ENCODE assay signal across 9 cellular contexts in genomic region chr17:30234954-30235353, GRCh38. TPM values are rescaled to one million over a fixed set of nuclear protein-coding genes. Genes with fewer than 3 reads are reported as not detected.
DNase-seq lines count a peak whose midpoint lies in the region; ATAC-seq and TF ChIP-seq lines count a peak whose summit lies in the region.
"Had no signal": no experiment of that assay in that cellular context is flagged by ENCODE, and none has a peak within 500 bp of the region (broad histone marks: within the 10 kb centered on the region; RNA-seq: fewer than 3 reads in every experiment).

No MANE protein-coding gene starts in this region.

- CTCF ChIA-PET in Calu3 (lab: Charles Lee) = interaction anchor here (5.1 kb wide), 1 partner anchor 130 kb away, joined by 29 read pairs; no protein-coding TSS in a partner anchor

- H3K36me3 Mint-ChIP-seq in Calu3 (ENCODE audit: insufficient read depth, unreplicated experiment) = no peaks in the 10 kb centered on the region
- H3K36me3 Mint-ChIP-seq in chondrocyte (ENCODE audit: low read depth) = no peaks in the 10 kb centered on the region
- H3K36me3 Mint-ChIP-seq in neural crest cell (ENCODE audit: low read depth) = peaks cover 3% of the 10 kb centered on the region

- H3K9me3 Mint-ChIP-seq in Calu3 (ENCODE audit: low read depth, unreplicated experiment) (no peaks in the 10 kb centered on the region), chondrocyte (ENCODE audit: low read depth) (no peaks in the 10 kb centered on the region), neural crest cell (peaks cover 1% of the 10 kb centered on the region)

- intact Hi-C loops in Calu3 (cut with micrococcal nuclease; ENCODE audit: unreplicated experiment) = loop anchor here (5.0 to 10.0 kb wide), 2 partner anchors 110 to 133 kb away; no protein-coding TSS in a partner anchor

- peak overlapping the region; percentile 77 for H3K4me3 Mint-ChIP-seq in Calu3 (ENCODE audit: low read depth, unreplicated experiment)
- H3K4me3 Mint-ChIP-seq in chondrocyte (ENCODE audit: unreplicated experiment) = peak overlapping the region; percentile 40
- H3K4me3 Mint-ChIP-seq in neural crest cell = peak overlapping the region; percentile 47

- no TSS peak for BruUV-seq in Calu3 (replicated peaks; lab: Mats Ljungman, UMichigan)

- TF ChIP-seq CTCF in Calu3 (IDR thresholded peaks at IDR 0.05; ENCODE audit: unreplicated experiment) (no peak), chondrocyte (IDR thresholded peaks at IDR 0.05) (no peak), neural crest cell (conservative IDR thresholded peaks at IDR 0.05) (no peak)

- H3K27me3 Mint-ChIP-seq in Calu3 (ENCODE audit: unreplicated experiment) (peaks cover 94% of the 10 kb centered on the region), chondrocyte (ENCODE audit: low read depth) (peaks cover 56% of the 10 kb centered on the region), neural crest cell (ENCODE audit: low read depth) (peaks cover 92% of the 10 kb centered on the region)

- no peaks in the 10 kb centered on the region for H3K4me1 Mint-ChIP-seq in Calu3 (ENCODE audit: low read depth, unreplicated experiment)
- H3K4me1 Mint-ChIP-seq in chondrocyte (ENCODE audit: low read depth) = peaks cover 12% of the 10 kb centered on the region
- H3K4me1 Mint-ChIP-seq in neural crest cell = peaks cover 8% of the 10 kb centered on the region

- H3K27ac Mint-ChIP-seq in Calu3 (ENCODE audit: unreplicated experiment) (no peak overlapping the region), chondrocyte (ENCODE audit: unreplicated experiment) (no peak overlapping the region), neural crest cell (ENCODE audit: unreplicated experiment) (no peak overlapping the region)

- ATAC-seq in GM21723 (IDR thresholded peaks at IDR 0.05; ENCODE audit: unreplicated experiment) (peak; percentile 53), HG02885 (IDR thresholded peaks at IDR 0.05; ENCODE audit: poor library complexity, unreplicated experiment) (no peak)

- no peak for DNase-seq in Calu3
- no peak for DNase-seq in chondrocyte (ENCODE audit: low spot score)
- no peak for DNase-seq in neural crest cell (ENCODE audit: low read depth, low spot score)
- DNase-seq in NCI-H446 treated with DMSO at 0.1 percent for 48 hours (lab: John Stamatoyannopoulos, UW) = no peak
- DNase-seq in NCI-H446 (lab: John Stamatoyannopoulos, UW) = no peak
- DNase-seq in HuH-7.5 (ENCODE audit: low spot score) = no peak
- DNase-seq: NCI-H510A had no signal

RNA-seq across cellular contexts. Expression of gene SLC6A4, which starts 0.5 kb away (rescaled TPM):
- total RNA-seq in Calu3 (2022) = not detected in 2 replicates
- not detected in 3 replicates for total RNA-seq in chondrocyte
- total RNA-seq in neural crest cell = not detected in 2 replicates

RNA-seq across cellular contexts. Expression of gene BLMH, which starts 56.8 kb away (rescaled TPM):
- total RNA-seq in Calu3 (2022) = 28.2 and 33.7 TPM in 2 replicates
- 44.5 to 60.2 TPM (median 49.5 TPM) in 3 replicates for total RNA-seq in chondrocyte
- 85.9 and 87.1 TPM in 2 replicates for total RNA-seq in neural crest cell
